Comparison of ENCODE assay signal across 7 cellular contexts in the genomic region with DNA sequence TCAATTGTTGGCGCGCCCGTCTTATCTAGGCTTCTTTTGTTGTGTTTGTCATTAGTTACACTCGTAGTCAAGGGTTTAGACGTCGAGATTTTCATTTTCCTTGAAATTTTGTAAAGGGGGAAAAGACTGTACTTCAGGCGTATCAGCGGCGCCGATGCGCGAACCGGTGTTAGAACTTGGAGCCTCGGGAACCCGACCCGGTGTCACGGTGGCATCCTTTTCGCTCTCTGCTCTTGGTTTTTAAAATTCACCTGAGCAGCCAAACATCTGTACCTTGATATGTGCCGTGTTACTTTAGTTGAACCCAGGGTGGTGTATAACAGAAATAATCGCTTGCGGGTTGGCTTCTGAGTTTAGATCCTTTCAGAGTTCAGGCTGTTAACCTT. TPM values are rescaled to one million over a fixed set of nuclear protein-coding genes. Genes with fewer than 3 reads are reported as not detected.
DNase-seq lines count a peak whose midpoint lies in the region; ATAC-seq and TF ChIP-seq lines count a peak whose summit lies in the region.

No MANE protein-coding gene starts in this region.

- H3K4me1 Mint-ChIP-seq in WTC11: peaks cover 21% of the 10 kb centered on the region
- peaks cover 11% of the 10 kb centered on the region for H3K4me1 Mint-ChIP-seq in glutamatergic neuron (ENCODE audit: low read depth, unreplicated experiment)
- H3K4me1 Mint-ChIP-seq in stimulated activated naive B cell treated with anti-CD40 and anti-IgM and Interleukin-4, amounts not matched to agents 10 μg/mL and 1 μg/mL and 100 μg/mL, for 72 hours: peaks cover 34 to 71% of the 10 kb centered on the region in 2 donors

- no peak for TF ChIP-seq CTCF in WTC11 (IDR thresholded peaks at IDR 0.05)
- no peak for TF ChIP-seq CTCF in glutamatergic neuron (IDR thresholded peaks at IDR 0.05; ENCODE audit: partially characterized antibody, unreplicated experiment)

- H3K27ac Mint-ChIP-seq in WTC11 (no peak overlapping the region), glutamatergic neuron (ENCODE audit: unreplicated experiment) (no peak overlapping the region)
- peak overlapping the region; percentile 94 for H3K27ac Mint-ChIP-seq in stimulated activated naive B cell treated with anti-CD40 and anti-IgM and Interleukin-4, amounts not matched to agents 10 μg/mL and 1 μg/mL and 100 μg/mL, for 72 hours

- H3K4me3 Mint-ChIP-seq in WTC11 (peak overlapping the region; percentile 96), glutamatergic neuron (ENCODE audit: unreplicated experiment) (peak overlapping the region; percentile 98)
- H3K4me3 Mint-ChIP-seq in stimulated activated naive B cell treated with anti-CD40 and anti-IgM and Interleukin-4, amounts not matched to agents 10 μg/mL and 1 μg/mL and 100 μg/mL, for 72 hours: peak overlapping the region; percentile 90 to 98

- no peak for DNase-seq in WTC11 (ENCODE audit: low spot score)
- no peak for DNase-seq in glutamatergic neuron
- DNase-seq in stimulated activated naive B cell treated with anti-CD40 and anti-IgM and Interleukin-4, amounts not matched to agents 10 μg/mL and 1 μg/mL and 100 μg/mL, for 72 hours: no peak
- DNase-seq in hepatic stellate cell (ENCODE audit: low spot score): no peak

- peak; percentile 1 for ATAC-seq in HG03196 (IDR thresholded peaks at IDR 0.05; ENCODE audit: unreplicated experiment)
- no peak for ATAC-seq in WTC11
- no peak for ATAC-seq in stimulated activated naive B cell treated with anti-CD40 and anti-IgM and Interleukin-4, amounts not matched to agents 10 μg/mL and 1 μg/mL and 100 μg/mL, for 72 hours (replicated peaks)
- no peak for ATAC-seq in GM21576 (IDR thresholded peaks at IDR 0.05; ENCODE audit: unreplicated experiment)
- no peak for ATAC-seq in HG03108 (IDR thresholded peaks at IDR 0.05; ENCODE audit: unreplicated experiment)

- H3K27me3 Mint-ChIP-seq in WTC11 (ENCODE audit: low read depth) (peaks cover 12% of the 10 kb centered on the region), glutamatergic neuron (ENCODE audit: unreplicated experiment) (peaks cover 2% of the 10 kb centered on the region)
- no peaks in the 10 kb centered on the region for H3K27me3 Mint-ChIP-seq in stimulated activated naive B cell treated with anti-CD40 and anti-IgM and Interleukin-4, amounts not matched to agents 10 μg/mL and 1 μg/mL and 100 μg/mL, for 72 hours

- no peaks in the 10 kb centered on the region for H3K9me3 Mint-ChIP-seq in WTC11
- peaks cover 7% of the 10 kb centered on the region for H3K9me3 Mint-ChIP-seq in glutamatergic neuron (ENCODE audit: unreplicated experiment)
- no peaks in the 10 kb centered on the region for H3K9me3 Mint-ChIP-seq in stimulated activated naive B cell treated with anti-CD40 and anti-IgM and Interleukin-4, amounts not matched to agents 10 μg/mL and 1 μg/mL and 100 μg/mL, for 72 hours

- CTCF ChIA-PET in WTC11 (lab: Charles Lee): no interaction called here

- POLR2A ChIA-PET in WTC11 (lab: Charles Lee): no interaction called here

- H3K36me3 Mint-ChIP-seq in WTC11 (peaks cover 7% of the 10 kb centered on the region), glutamatergic neuron (ENCODE audit: unreplicated experiment) (no peaks in the 10 kb centered on the region)
- H3K36me3 Mint-ChIP-seq in stimulated activated naive B cell treated with anti-CD40 and anti-IgM and Interleukin-4, amounts not matched to agents 10 μg/mL and 1 μg/mL and 100 μg/mL, for 72 hours: peaks cover 24 to 31% of the 10 kb centered on the region in 2 donors

TF ChIP-seq in WTC11, 78 proteins besides CTCF, POLR2A, EP300 and RAD21:
- TF ChIP-seq HMGA2 (CRISPR knock-in tag; IDR thresholded peaks at IDR 0.05): no peak
- TF ChIP-seq RORB (CRISPR knock-in tag; IDR thresholded peaks at IDR 0.05): no peak
- TF ChIP-seq MXD4 (CRISPR knock-in tag; IDR thresholded peaks at IDR 0.05; ENCODE audit: borderline replicate concordance): no peak
- TF ChIP-seq ESRRA (CRISPR knock-in tag; IDR thresholded peaks at IDR 0.05; ENCODE audit: borderline replicate concordance): no peak
- TF ChIP-seq SOX15 (CRISPR knock-in tag; IDR thresholded peaks at IDR 0.05): no peak
- TF ChIP-seq, protein P1, sequence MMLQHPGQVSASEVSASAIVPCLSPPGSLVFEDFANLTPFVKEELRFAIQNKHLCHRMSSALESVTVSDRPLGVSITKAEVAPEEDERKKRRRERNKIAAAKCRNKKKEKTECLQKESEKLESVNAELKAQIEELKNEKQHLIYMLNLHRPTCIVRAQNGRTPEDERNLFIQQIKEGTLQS (CRISPR knock-in tag; conservative IDR thresholded peaks at IDR 0.05): no peak
- TF ChIP-seq, protein P2, sequence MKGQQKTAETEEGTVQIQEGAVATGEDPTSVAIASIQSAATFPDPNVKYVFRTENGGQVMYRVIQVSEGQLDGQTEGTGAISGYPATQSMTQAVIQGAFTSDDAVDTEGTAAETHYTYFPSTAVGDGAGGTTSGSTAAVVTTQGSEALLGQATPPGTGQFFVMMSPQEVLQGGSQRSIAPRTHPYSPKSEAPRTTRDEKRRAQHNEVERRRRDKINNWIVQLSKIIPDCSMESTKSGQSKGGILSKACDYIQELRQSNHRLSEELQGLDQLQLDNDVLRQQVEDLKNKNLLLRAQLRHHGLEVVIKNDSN (CRISPR knock-in tag; IDR thresholded peaks at IDR 0.05): no peak
- TF ChIP-seq, protein P3, sequence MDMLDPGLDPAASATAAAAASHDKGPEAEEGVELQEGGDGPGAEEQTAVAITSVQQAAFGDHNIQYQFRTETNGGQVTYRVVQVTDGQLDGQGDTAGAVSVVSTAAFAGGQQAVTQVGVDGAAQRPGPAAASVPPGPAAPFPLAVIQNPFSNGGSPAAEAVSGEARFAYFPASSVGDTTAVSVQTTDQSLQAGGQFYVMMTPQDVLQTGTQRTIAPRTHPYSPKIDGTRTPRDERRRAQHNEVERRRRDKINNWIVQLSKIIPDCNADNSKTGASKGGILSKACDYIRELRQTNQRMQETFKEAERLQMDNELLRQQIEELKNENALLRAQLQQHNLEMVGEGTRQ (CRISPR knock-in tag; IDR thresholded peaks at IDR 0.05): no peak
- no peak for TF ChIP-seq ZNF671 (CRISPR knock-in tag; IDR thresholded peaks at IDR 0.05)
- no peak for TF ChIP-seq ZNF121 (CRISPR knock-in tag; IDR thresholded peaks at IDR 0.05)

RNA-seq across cellular contexts. Expression of a gene that starts 0.6 kb away (rescaled TPM):
- total RNA-seq in WTC11 (2021): 15.6 to 17.1 TPM (median 17.0 TPM) in 3 replicates
- 28.5 TPM for total RNA-seq in glutamatergic neuron (ENCODE audit: unreplicated experiment)

RNA-seq across cellular contexts. Expression of a gene that starts 50.9 kb away (rescaled TPM):
- 19.4 to 23.6 TPM (median 23.1 TPM) in 3 replicates for total RNA-seq in WTC11 (2021)
- total RNA-seq in glutamatergic neuron (ENCODE audit: unreplicated experiment): 105 TPM
